In genomic region chr16:4491898-4492297, GRCh38 we compare ENCODE assay signal across 23 cellular contexts. TPM values are rescaled to one million over a fixed set of nuclear protein-coding genes. Genes with fewer than 3 reads are reported as not detected.
DNase-seq lines count a peak whose midpoint lies in the region; ATAC-seq and TF ChIP-seq lines count a peak whose summit lies in the region.
"Had no signal": no experiment of that assay in that cellular context is flagged by ENCODE, and none has a peak within 500 bp of the region (broad histone marks: within the 10 kb centered on the region; RNA-seq: fewer than 3 reads in every experiment).

No MANE protein-coding gene starts in this region.

- no peaks in the 10 kb centered on the region for H3K27me3 ChIP-seq in CD4-positive, alpha-beta T cell (ENCODE audit: control insufficient read depth, insufficient read depth, low read length)
- H3K27me3 ChIP-seq in endodermal cell (ENCODE audit: control insufficient read depth, insufficient read depth, low read length, poor library complexity, severe bottlenecking) (no peaks in the 10 kb centered on the region), gastroesophageal sphincter (no peaks in the 10 kb centered on the region)

- H3K9me3 Mint-ChIP-seq in activated T-cell treated with anti-CD3 and anti-CD28 coated beads, Interleukin-2, amount 50 U/mL, for 72 hours = no peaks in the 10 kb centered on the region
- H3K9me3 Mint-ChIP-seq in activated T-cell treated with anti-CD3 and anti-CD28 coated beads, Interleukin-2, amount 50 U/mL, for 4 hours = no peaks in the 10 kb centered on the region
- no peaks in the 10 kb centered on the region for H3K9me3 Mint-ChIP-seq in CD4-positive, alpha-beta T cell
- H3K9me3 Mint-ChIP-seq in endodermal cell = no peaks in the 10 kb centered on the region
- H3K9me3 Mint-ChIP-seq: CD14-positive monocyte, IgD-negative memory B cell had no signal

- no peak for TF ChIP-seq EP300 in gastroesophageal sphincter (IDR thresholded peaks at IDR 0.05)

- intact Hi-C loops in CD4-positive, alpha-beta T cell (cut with DNase I, micrococcal nuclease) = loop anchor here in 1 of 2 experiments (2.0 kb wide), 1 partner anchor 13 kb away; no protein-coding TSS in a partner anchor

- H3K36me3 Mint-ChIP-seq in activated T-cell treated with anti-CD3 and anti-CD28 coated beads, Interleukin-2, amount 50 U/mL, for 72 hours (ENCODE audit: insufficient read depth in 2 of 2) = peaks cover 1 to 8% of the 10 kb centered on the region in 2 donors
- peaks cover 6% of the 10 kb centered on the region for H3K36me3 Mint-ChIP-seq in activated T-cell treated with anti-CD3 and anti-CD28 coated beads, Interleukin-2, amount 50 U/mL, for 4 hours (ENCODE audit: insufficient read depth)
- H3K36me3 Mint-ChIP-seq in CD4-positive, alpha-beta T cell (ENCODE audit: low read depth) = peaks cover 62% of the 10 kb centered on the region
- H3K36me3 Mint-ChIP-seq in endodermal cell (ENCODE audit: low read depth) = peaks cover 4% of the 10 kb centered on the region
- H3K36me3 Mint-ChIP-seq: IgD-negative memory B cell had no signal

- H3K4me1 ChIP-seq in HEK293 (ENCODE audit: control insufficient read depth, insufficient read depth, low read length) (0 out of 2 replicates have a peak, but pooled peaks cover 2% of the 10 kb centered on the region), endodermal cell (ENCODE audit: control insufficient read depth, insufficient read depth, low read length) (no peaks in the 10 kb centered on the region), gastroesophageal sphincter (peaks cover 0 to 10% (median 0%) of the 10 kb centered on the region in 3 donors)

- H3K9me3 ChIP-seq in CD4-positive, alpha-beta T cell (ENCODE audit: control insufficient read depth, low read length) = no peaks in the 10 kb centered on the region
- H3K9me3 ChIP-seq in HEK293 (ENCODE audit: control insufficient read depth, insufficient read depth, low read depth, low read length) = no peaks in the 10 kb centered on the region
- H3K9me3 ChIP-seq in endodermal cell (ENCODE audit: control insufficient read depth, low read length) = no peaks in the 10 kb centered on the region
- no peaks in the 10 kb centered on the region for H3K9me3 ChIP-seq in gastroesophageal sphincter
- H3K9me3 ChIP-seq: A549 had no signal

- CTCF ChIA-PET in CD4-positive, alpha-beta T cell (lab: Charles Lee) = no interaction called here
- CTCF ChIA-PET in HEK293 (lab: Yijun Ruan, JAX) = interaction anchor here (0.6 to 2.5 kb wide), 3 partner anchors 14 to 88 kb away, joined by 3 to 9 read pairs (median 3); no protein-coding TSS in a partner anchor

- no peak for DNase-seq in activated T-cell treated with anti-CD3 and anti-CD28 coated beads, Interleukin-2, amount 50 U/mL, for 72 hours
- no peak for DNase-seq in activated T-cell treated with anti-CD3 and anti-CD28 coated beads, Interleukin-2, amount 50 U/mL, for 4 hours
- no peak for DNase-seq in CD4-positive, alpha-beta T cell
- no peak for DNase-seq in endodermal cell
- DNase-seq: DND-41, GOT3, NCI-H1105, NCI-H146, NCI-H2029 treated with DMSO at 0.1 percent for 48 hours, NCI-H226, NCI-H524, NCI-H82, SIG-M5 had no signal

- H3K36me3 ChIP-seq in HEK293 (ENCODE audit: control insufficient read depth in 2 of 2, insufficient read depth in 1 of 2, low read length in 2 of 2) (peaks cover 5 to 11% of the 10 kb centered on the region in 2 experiments; a peak in 2 of 3 replicates), endodermal cell (ENCODE audit: control insufficient read depth, insufficient read depth, low read length) (peaks cover 8% of the 10 kb centered on the region), gastroesophageal sphincter (peaks cover 0 to 25% of the 10 kb centered on the region in 2 donors)

- TF ChIP-seq POLR2A in gastroesophageal sphincter (IDR thresholded peaks at IDR 0.05) = no peak

- peaks cover 62% of the 10 kb centered on the region for H3K4me1 Mint-ChIP-seq in activated T-cell treated with anti-CD3 and anti-CD28 coated beads, Interleukin-2, amount 50 U/mL, for 72 hours (ENCODE audit: low read depth)
- peaks cover 80% of the 10 kb centered on the region for H3K4me1 Mint-ChIP-seq in activated T-cell treated with anti-CD3 and anti-CD28 coated beads, Interleukin-2, amount 50 U/mL, for 4 hours (ENCODE audit: low read depth)
- H3K4me1 Mint-ChIP-seq in CD4-positive, alpha-beta T cell (ENCODE audit: low read depth) = peaks cover 79% of the 10 kb centered on the region
- H3K4me1 Mint-ChIP-seq in endodermal cell = peaks cover 2% of the 10 kb centered on the region

- H3K9ac ChIP-seq in endodermal cell (ENCODE audit: extremely low read depth, low read length, poor library complexity, severe bottlenecking) = no peak overlapping the region

- TF ChIP-seq CTCF in CD4-positive, alpha-beta T cell (IDR thresholded peaks at IDR 0.05) = no peak
- TF ChIP-seq CTCF in HEK293 (tag by site-specific recombination; IDR thresholded peaks at IDR 0.05) (no peak), endodermal cell (conservative IDR thresholded peaks at IDR 0.05) (no peak), gastroesophageal sphincter (IDR thresholded peaks at IDR 0.05) (no peak)

- WGBS in endodermal cell (ENCODE audit: insufficient coverage in 1 of 2, insufficient read length in 1 of 2), 2 experiments = 90 to 96% methylated on average over 2 to 4 of the region's 4 CpGs
- 93 to 100% methylated on average over 1 to 3 of the region's 4 CpGs for WGBS in gastroesophageal sphincter (ENCODE audit: low coverage in 1 of 2), 2 donors

- no peaks in the 10 kb centered on the region for H3K27me3 Mint-ChIP-seq in activated T-cell treated with anti-CD3 and anti-CD28 coated beads, Interleukin-2, amount 50 U/mL, for 72 hours (ENCODE audit: low read depth)
- H3K27me3 Mint-ChIP-seq in activated T-cell treated with anti-CD3 and anti-CD28 coated beads, Interleukin-2, amount 50 U/mL, for 4 hours (ENCODE audit: low read depth) = no peaks in the 10 kb centered on the region
- no peaks in the 10 kb centered on the region for H3K27me3 Mint-ChIP-seq in CD4-positive, alpha-beta T cell
- no peaks in the 10 kb centered on the region for H3K27me3 Mint-ChIP-seq in endodermal cell (ENCODE audit: insufficient read depth)
- H3K27me3 Mint-ChIP-seq: B cell, IgD-negative memory B cell had no signal

- peak overlapping the region; percentile 29 for H3K27ac ChIP-seq in CD4-positive, alpha-beta T cell (ENCODE audit: low read depth, low read length)
- H3K27ac ChIP-seq in HEK293 (ENCODE audit: extremely low read depth, low read depth, low read length) (no peak overlapping the region), endodermal cell (ENCODE audit: low read depth, low read length) (no peak overlapping the region), gastroesophageal sphincter (no peak overlapping the region)
- H3K27ac ChIP-seq: A549 had no signal

- peak overlapping the region; percentile 28 for H3K27ac Mint-ChIP-seq in activated T-cell treated with anti-CD3 and anti-CD28 coated beads, Interleukin-2, amount 50 U/mL, for 72 hours
- peak overlapping the region; percentile 91 for H3K27ac Mint-ChIP-seq in CD4-positive, alpha-beta T cell
- H3K27ac Mint-ChIP-seq in endodermal cell = peak overlapping the region; percentile 39
- H3K27ac Mint-ChIP-seq: B cell had no signal

- H3K4me3 ChIP-seq in HEK293 (ENCODE audit: low read depth, low read length) = no peak overlapping the region
- H3K4me3 ChIP-seq in endodermal cell (ENCODE audit: low read length) = no peak overlapping the region
- no peak overlapping the region for H3K4me3 ChIP-seq in gastroesophageal sphincter
- H3K4me3 ChIP-seq: A549 had no signal

- no peak overlapping the region for H3K4me3 Mint-ChIP-seq in activated T-cell treated with anti-CD3 and anti-CD28 coated beads, Interleukin-2, amount 50 U/mL, for 72 hours
- H3K4me3 Mint-ChIP-seq in activated T-cell treated with anti-CD3 and anti-CD28 coated beads, Interleukin-2, amount 50 U/mL, for 4 hours = no peak overlapping the region
- H3K4me3 Mint-ChIP-seq in CD4-positive, alpha-beta T cell = no peak overlapping the region
- H3K4me3 Mint-ChIP-seq in endodermal cell = no peak overlapping the region
- H3K4me3 Mint-ChIP-seq: B cell, CD14-positive monocyte had no signal

- no peak for ATAC-seq in activated T-cell treated with anti-CD3 and anti-CD28 coated beads, Interleukin-2, amount 50 U/mL, for 72 hours (replicated peaks in 1 of 2)
- no peak for ATAC-seq in activated T-cell treated with anti-CD3 and anti-CD28 coated beads, Interleukin-2, amount 50 U/mL, for 4 hours
- ATAC-seq in CD4-positive, alpha-beta T cell (ENCODE audit: poor library complexity) = no peak
- ATAC-seq in HG03135 (IDR thresholded peaks at IDR 0.05; ENCODE audit: unreplicated experiment) (no peak), gastroesophageal sphincter (no peak), GM21737 (IDR thresholded peaks at IDR 0.05; ENCODE audit: unreplicated experiment) (no peak)
- ATAC-seq: A549, HCT116, Panc1 had no signal

- POLR2A ChIA-PET in CD4-positive, alpha-beta T cell (lab: Charles Lee) = interaction anchor here (2.1 kb wide), 1 partner anchor 9 kb away, joined by 7 read pairs; no protein-coding TSS in a partner anchor
- POLR2A ChIA-PET in HEK293 (lab: Yijun Ruan, JAX) = no interaction called here

TF ChIP-seq in HEK293, 187 proteins besides CTCF, POLR2A, EP300 and RAD21 (continues in another document):
- TF ChIP-seq ZNF560 (tag by site-specific recombination; IDR thresholded peaks at IDR 0.05; ENCODE audit: borderline replicate concordance) (no peak), ZNF530 (tag by site-specific recombination; IDR thresholded peaks at IDR 0.05; ENCODE audit: low read depth) (no peak)

RNA-seq across cellular contexts. Expression of gene HMOX2, which starts 15.7 kb away (rescaled TPM):
- total RNA-seq in activated T-cell treated with anti-CD3 and anti-CD28 coated beads, Interleukin-2, amount 50 U/mL, for 72 hours = 10 to 100 TPM; 50.3 to 50.9 TPM
- total RNA-seq in activated T-cell treated with anti-CD3 and anti-CD28 coated beads, Interleukin-2, amount 50 U/mL, for 4 hours = 10 to 100 TPM; 79.9 to 85.3 (median 83.1) TPM
- 10 to 100 TPM; 63.4 to 66.4 TPM for total RNA-seq in CD4-positive, alpha-beta T cell
- 10 to 100 TPM; 26.3 to 27.7 TPM for total RNA-seq in endodermal cell
- 19.0 TPM for polyA plus RNA-seq in endodermal cell (2013, experiment 1 of 2)
- polyA plus RNA-seq in endodermal cell (2013, experiment 2 of 2) = 18.3 TPM
- total RNA-seq in gastroesophageal sphincter = 10 to 100 TPM; 26.3 to 66.3 (median 36.2) TPM

RNA-seq across cellular contexts. Expression of gene NMRAL1, which starts 17.5 kb away (rescaled TPM):
- 10 to 100 TPM; 32.5 to 33.0 TPM for total RNA-seq in activated T-cell treated with anti-CD3 and anti-CD28 coated beads, Interleukin-2, amount 50 U/mL, for 72 hours
- total RNA-seq in activated T-cell treated with anti-CD3 and anti-CD28 coated beads, Interleukin-2, amount 50 U/mL, for 4 hours = 10 to 100 TPM; 29.6 to 45.2 (median 41.5) TPM
- total RNA-seq in CD4-positive, alpha-beta T cell = 10 to 100 TPM; 28.6 to 29.5 TPM
- total RNA-seq in endodermal cell (10 to 100 TPM; 56.9 to 75.2 TPM), gastroesophageal sphincter (10 to 100 TPM; 32.9 to 49.7 (median 39.3) TPM)
- polyA plus RNA-seq in endodermal cell (2013, experiment 1 of 2) = 20.8 TPM
- 22.4 TPM for polyA plus RNA-seq in endodermal cell (2013, experiment 2 of 2)

RNA-seq across cellular contexts. Expression of gene CDIP1, which starts 46.7 kb away (rescaled TPM):
- 10 to 100 TPM; 45.4 to 53.1 TPM for total RNA-seq in activated T-cell treated with anti-CD3 and anti-CD28 coated beads, Interleukin-2, amount 50 U/mL, for 72 hours
- total RNA-seq in activated T-cell treated with anti-CD3 and anti-CD28 coated beads, Interleukin-2, amount 50 U/mL, for 4 hours = 10 to 100 TPM; 33.2 to 41.6 (median 39.7) TPM
- 10 to 100 TPM; 19.5 to 22.4 TPM for total RNA-seq in CD4-positive, alpha-beta T cell
- 10 to 100 TPM; 41.8 to 64.4 TPM for total RNA-seq in endodermal cell
- 41.6 TPM for polyA plus RNA-seq in endodermal cell (2013, experiment 1 of 2)
- 36.6 TPM for polyA plus RNA-seq in endodermal cell (2013, experiment 2 of 2)
- total RNA-seq in gastroesophageal sphincter = 10 to 100 TPM; 13.2 to 31.5 (median 18.7) TPM

Comparison
In these comparisons a context has a peak if more than half of its experiments do, and no peak if none do; other contexts are left out.
1. H3K27ac Mint-ChIP-seq: peak in every context shown above with its lines; median percentile 91 in CD4-positive, alpha-beta T cell; 39 in endodermal cell; 28 in activated T-cell treated with anti-CD3 and anti-CD28 coated beads, Interleukin-2, amount 50 U/mL, for 72 hours.